In the genomic region with DNA sequence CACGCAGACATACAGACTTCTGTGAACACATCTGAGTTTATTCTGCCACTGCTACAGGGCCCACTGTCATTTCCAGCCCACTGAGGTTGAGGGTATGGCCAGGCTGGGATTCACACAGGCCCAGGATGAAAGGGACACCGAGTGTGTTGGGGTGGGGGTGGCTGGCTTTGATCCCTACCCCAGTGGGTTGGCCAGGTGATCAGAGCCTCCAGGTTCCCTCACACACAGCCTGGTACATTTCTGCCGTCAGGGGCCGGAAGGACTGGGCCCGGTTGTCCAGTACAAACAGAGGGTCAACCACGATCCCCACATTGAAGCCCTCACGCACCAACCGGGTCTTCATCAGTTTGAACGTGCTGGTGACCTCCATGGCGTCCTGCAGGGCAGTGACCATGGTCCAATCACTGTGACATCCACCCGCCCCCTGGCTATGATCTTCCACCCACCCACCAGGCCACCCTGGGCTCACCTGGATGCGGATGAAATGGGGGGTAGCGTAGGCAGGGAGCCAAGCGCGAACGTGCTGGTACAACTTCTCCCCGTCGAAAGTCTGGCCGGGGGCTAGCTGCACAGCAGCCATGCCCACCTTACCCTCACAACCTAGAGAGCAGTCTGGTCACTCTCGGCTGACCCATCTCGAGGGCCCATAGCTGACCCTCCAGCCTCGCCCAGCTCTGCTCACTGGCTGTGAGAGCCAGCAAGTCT, we compare ENCODE assay signal across 8 cellular contexts. TPM values are rescaled to one million over a fixed set of nuclear protein-coding genes. Genes with fewer than 3 reads are reported as not detected.
A peak's percentile ranks its signal among the peaks of the same experiment; 100 is the strongest.
DNase-seq lines count a peak whose midpoint lies in the region; ATAC-seq, FAIRE-seq and TF ChIP-seq lines count a peak whose summit lies in the region.

No MANE protein-coding gene starts in this region.

- H3K27ac ChIP-seq in GM23338 (ENCODE audit: low read depth) (no peak overlapping the region), right atrium auricular region (peak overlapping the region; percentile 78 to 89)

- peak overlapping the region; percentile 81 for H3K4me3 Mint-ChIP-seq in GM23338
- H3K4me3 Mint-ChIP-seq in WTC11, result peak overlapping the region; percentile 81
- peak overlapping the region; percentile 87 for H3K4me3 Mint-ChIP-seq in stimulated activated effector memory CD8-positive, alpha-beta T cell treated with anti-CD3 and anti-CD28 coated beads, Interleukin-12 subunit alpha, Interleukin-12 subunit beta, amount 100 ng/mL, for 72 hours

- TF ChIP-seq CTCF in GM23338 (conservative IDR thresholded peaks at IDR 0.05; ENCODE audit: low read depth in 2 of 2), result no peak
- TF ChIP-seq CTCF in WTC11 (IDR thresholded peaks at IDR 0.05), result no peak
- TF ChIP-seq CTCF in right atrium auricular region (IDR thresholded peaks at IDR 0.05), result no peak

- H3K9me2 ChIP-seq in GM23338 (ENCODE audit: insufficient read depth), result no peaks in the 10 kb centered on the region

- H3K36me3 ChIP-seq in GM23338 (ENCODE audit: insufficient read depth), result no peaks in the 10 kb centered on the region
- H3K36me3 ChIP-seq in right atrium auricular region, result no peaks in the 10 kb centered on the region

- H3F3A ChIP-seq in GM23338 (replicated peaks; ENCODE audit: low read depth), result peaks cover 8% of the 10 kb centered on the region

- ATAC-seq in GM23338 (no peak; the same call in 1 of the 3 replicates), WTC11 (no peak)
- no peak for ATAC-seq in stimulated activated effector memory CD8-positive, alpha-beta T cell treated with anti-CD3 and anti-CD28 coated beads, Interleukin-12 subunit alpha, Interleukin-12 subunit beta, amount 100 ng/mL, for 72 hours

- H3K36me3 Mint-ChIP-seq in GM23338 (ENCODE audit: low read depth), result no peaks in the 10 kb centered on the region
- H3K36me3 Mint-ChIP-seq in WTC11, result no peaks in the 10 kb centered on the region
- peaks cover 6% of the 10 kb centered on the region for H3K36me3 Mint-ChIP-seq in stimulated activated effector memory CD8-positive, alpha-beta T cell treated with anti-CD3 and anti-CD28 coated beads, Interleukin-12 subunit alpha, Interleukin-12 subunit beta, amount 100 ng/mL, for 72 hours

- H3K4me3 ChIP-seq in GM23338, result peak overlapping the region; percentile 82
- peak overlapping the region; percentile 58 to 65 for H3K4me3 ChIP-seq in right atrium auricular region

- 0 out of 2 replicates have a peak, but pooled peaks cover 4% of the 10 kb centered on the region for H3K79me2 ChIP-seq in GM23338 (replicated peaks; ENCODE audit: insufficient read depth)

- H2AFZ ChIP-seq in GM23338, result peak overlapping the region; percentile 99; the same call in 1 of the 2 replicates

- H3K27me3 ChIP-seq in GM23338 (ENCODE audit: insufficient read depth) (no peaks in the 10 kb centered on the region), right atrium auricular region (no peaks in the 10 kb centered on the region)

- no peaks in the 10 kb centered on the region for H3K9me3 ChIP-seq in right atrium auricular region

- H3K4me2 ChIP-seq in GM23338, result peak overlapping the region; percentile 95

- peaks cover 17% of the 10 kb centered on the region for H3K4me1 Mint-ChIP-seq in GM23338
- peaks cover 17% of the 10 kb centered on the region for H3K4me1 Mint-ChIP-seq in WTC11
- H3K4me1 Mint-ChIP-seq in stimulated activated effector memory CD8-positive, alpha-beta T cell treated with anti-CD3 and anti-CD28 coated beads, Interleukin-12 subunit alpha, Interleukin-12 subunit beta, amount 100 ng/mL, for 72 hours, result peaks cover 35% of the 10 kb centered on the region

- no peaks in the 10 kb centered on the region for H3K4me1 ChIP-seq in GM23338 (ENCODE audit: insufficient read depth)
- H3K4me1 ChIP-seq in right atrium auricular region, result peaks cover 0 to 29% of the 10 kb centered on the region in 2 donors

- POLR2A ChIA-PET in WTC11 (lab: Charles Lee), result interaction anchor here (1.7 kb wide), 1 partner anchor 15 kb away, joined by 6 read pairs; no protein-coding TSS in a partner anchor

- no peaks in the 10 kb centered on the region for H4K20me1 ChIP-seq in GM23338 (replicated peaks; ENCODE audit: insufficient read depth)

- H3K27me3 Mint-ChIP-seq in GM23338 (ENCODE audit: insufficient read depth, low read depth, poor library complexity) (peaks cover 7% of the 10 kb centered on the region), WTC11 (ENCODE audit: low read depth) (peaks cover 6% of the 10 kb centered on the region; the same call in 1 of the 2 replicates)

- CTCF ChIA-PET in WTC11 (lab: Charles Lee), result interaction anchor here (2.4 to 4.2 kb wide), 2 partner anchors 15 to 21 kb away, joined by 16 to 30 read pairs; a partner anchor contains a TSS

- H3K27ac Mint-ChIP-seq in GM23338, result no peak overlapping the region
- peak overlapping the region; percentile 98; the same call in 1 of the 2 replicates for H3K27ac Mint-ChIP-seq in WTC11
- peak overlapping the region; percentile 92 for H3K27ac Mint-ChIP-seq in stimulated activated effector memory CD8-positive, alpha-beta T cell treated with anti-CD3 and anti-CD28 coated beads, Interleukin-12 subunit alpha, Interleukin-12 subunit beta, amount 100 ng/mL, for 72 hours

- H3K9me3 Mint-ChIP-seq in GM23338 (no peaks in the 10 kb centered on the region; the same call in 2 of the 3 replicates), WTC11 (no peaks in the 10 kb centered on the region; the same call in 1 of the 2 replicates)
- peaks cover 13% of the 10 kb centered on the region for H3K9me3 Mint-ChIP-seq in stimulated activated effector memory CD8-positive, alpha-beta T cell treated with anti-CD3 and anti-CD28 coated beads, Interleukin-12 subunit alpha, Interleukin-12 subunit beta, amount 100 ng/mL, for 72 hours

- DNase-seq in GM23338 (ENCODE audit: low spot score) (no peak), WTC11 (ENCODE audit: low spot score) (no peak), right atrium auricular region (ENCODE audit: low spot score) (no peak), NCI-H345 treated with DMSO at 0.1 percent for 48 hours (lab: John Stamatoyannopoulos, UW; ENCODE audit: unreplicated experiment) (no peak), urothelium cell line (ENCODE audit: low spot score) (no peak), GOT3 (lab: John Stamatoyannopoulos, UW) (no peak)
- no peak for DNase-seq in stimulated activated effector memory CD8-positive, alpha-beta T cell treated with anti-CD3 and anti-CD28 coated beads, Interleukin-12 subunit alpha, Interleukin-12 subunit beta, amount 100 ng/mL, for 72 hours (ENCODE audit: low spot score in 2 of 2)
- DNase-seq in effector CD8-positive, alpha-beta T cell (lab: John Stamatoyannopoulos, UW), result no peak

- FAIRE-seq in urothelium cell line (lab: Jason Lieb, UNC), result no peak

TF ChIP-seq in GM23338, 12 proteins besides CTCF, POLR2A, EP300 and RAD21 (continues in another document):
- no peak for TF ChIP-seq JUNB (IDR thresholded peaks at IDR 0.05; ENCODE audit: unreplicated experiment)

TF ChIP-seq in WTC11, 78 proteins besides CTCF, POLR2A, EP300 and RAD21 (continues in another document):
- TF ChIP-seq, protein P1, sequence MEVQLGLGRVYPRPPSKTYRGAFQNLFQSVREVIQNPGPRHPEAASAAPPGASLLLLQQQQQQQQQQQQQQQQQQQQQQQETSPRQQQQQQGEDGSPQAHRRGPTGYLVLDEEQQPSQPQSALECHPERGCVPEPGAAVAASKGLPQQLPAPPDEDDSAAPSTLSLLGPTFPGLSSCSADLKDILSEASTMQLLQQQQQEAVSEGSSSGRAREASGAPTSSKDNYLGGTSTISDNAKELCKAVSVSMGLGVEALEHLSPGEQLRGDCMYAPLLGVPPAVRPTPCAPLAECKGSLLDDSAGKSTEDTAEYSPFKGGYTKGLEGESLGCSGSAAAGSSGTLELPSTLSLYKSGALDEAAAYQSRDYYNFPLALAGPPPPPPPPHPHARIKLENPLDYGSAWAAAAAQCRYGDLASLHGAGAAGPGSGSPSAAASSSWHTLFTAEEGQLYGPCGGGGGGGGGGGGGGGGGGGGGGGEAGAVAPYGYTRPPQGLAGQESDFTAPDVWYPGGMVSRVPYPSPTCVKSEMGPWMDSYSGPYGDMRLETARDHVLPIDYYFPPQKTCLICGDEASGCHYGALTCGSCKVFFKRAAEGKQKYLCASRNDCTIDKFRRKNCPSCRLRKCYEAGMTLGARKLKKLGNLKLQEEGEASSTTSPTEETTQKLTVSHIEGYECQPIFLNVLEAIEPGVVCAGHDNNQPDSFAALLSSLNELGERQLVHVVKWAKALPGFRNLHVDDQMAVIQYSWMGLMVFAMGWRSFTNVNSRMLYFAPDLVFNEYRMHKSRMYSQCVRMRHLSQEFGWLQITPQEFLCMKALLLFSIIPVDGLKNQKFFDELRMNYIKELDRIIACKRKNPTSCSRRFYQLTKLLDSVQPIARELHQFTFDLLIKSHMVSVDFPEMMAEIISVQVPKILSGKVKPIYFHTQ (CRISPR knock-in tag; IDR thresholded peaks at IDR 0.05), result no peak
- TF ChIP-seq, protein P2, sequence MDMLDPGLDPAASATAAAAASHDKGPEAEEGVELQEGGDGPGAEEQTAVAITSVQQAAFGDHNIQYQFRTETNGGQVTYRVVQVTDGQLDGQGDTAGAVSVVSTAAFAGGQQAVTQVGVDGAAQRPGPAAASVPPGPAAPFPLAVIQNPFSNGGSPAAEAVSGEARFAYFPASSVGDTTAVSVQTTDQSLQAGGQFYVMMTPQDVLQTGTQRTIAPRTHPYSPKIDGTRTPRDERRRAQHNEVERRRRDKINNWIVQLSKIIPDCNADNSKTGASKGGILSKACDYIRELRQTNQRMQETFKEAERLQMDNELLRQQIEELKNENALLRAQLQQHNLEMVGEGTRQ (CRISPR knock-in tag; IDR thresholded peaks at IDR 0.05), result no peak

RNA-seq across cellular contexts. Expression of a gene that starts 13.3 kb away (rescaled TPM):
- 13.4 and 16.2 TPM in 2 replicates for total RNA-seq in GM23338 (2014; rRNA removed; shearing (Covaris generic))
- polyA plus RNA-seq in GM23338 (2016; fragmentation: Nextera tagmentation; extraction: Ambion mirVana), result 35.5 and 37.7 TPM in 2 replicates
- total RNA-seq in WTC11 (2021), result 18.8 to 22.0 TPM (median 21.9 TPM) in 3 replicates
- 1 to 10 TPM; 1.3 to 2.9 TPM for total RNA-seq in right atrium auricular region

RNA-seq across cellular contexts. Expression of a gene that starts 21.1 kb away (rescaled TPM):
- total RNA-seq in GM23338 (2014; rRNA removed; shearing (Covaris generic)), result 9.0 and 10.4 TPM in 2 replicates
- polyA plus RNA-seq in GM23338 (2016; fragmentation: Nextera tagmentation; extraction: Ambion mirVana), result 8.5 and 9.5 TPM in 2 replicates
- 17.0 to 19.7 TPM (median 18.0 TPM) in 3 replicates for total RNA-seq in WTC11 (2021)
- 10 to 100 TPM in 1 of 2 donors, 1 to 10 TPM in 1; 7.2 to 14.3 TPM for total RNA-seq in right atrium auricular region

RNA-seq across cellular contexts. Expression of a gene that starts 22.3 kb away (rescaled TPM):
- total RNA-seq in GM23338 (2014; rRNA removed; shearing (Covaris generic)), result 5.6 and 5.9 TPM in 2 replicates
- 2.1 and 2.4 TPM in 2 replicates for polyA plus RNA-seq in GM23338 (2016; fragmentation: Nextera tagmentation; extraction: Ambion mirVana)
- 5.0 to 6.5 TPM (median 6.0 TPM) in 3 replicates for total RNA-seq in WTC11 (2021)
- total RNA-seq in right atrium auricular region, result 10 to 100 TPM in 1 of 2 donors, 1 to 10 TPM in 1; 7.9 to 10.0 TPM

RNA-seq across cellular contexts. Expression of a gene that starts 31.6 kb away (rescaled TPM):
- 11.4 and 15.0 TPM in 2 replicates for total RNA-seq in GM23338 (2014; rRNA removed; shearing (Covaris generic))
- polyA plus RNA-seq in GM23338 (2016; fragmentation: Nextera tagmentation; extraction: Ambion mirVana), result 3.5 and 3.9 TPM in 2 replicates
- 5.1 to 5.9 TPM (median 5.7 TPM) in 3 replicates for total RNA-seq in WTC11 (2021)
- total RNA-seq in right atrium auricular region, result 1 to 10 TPM; 5.9 to 9.9 TPM

RNA-seq across cellular contexts. Expression of a gene that starts 45.4 kb away (rescaled TPM):
- 1,208 and 1,430 TPM in 2 replicates for total RNA-seq in GM23338 (2014; rRNA removed; shearing (Covaris generic))
- polyA plus RNA-seq in GM23338 (2016; fragmentation: Nextera tagmentation; extraction: Ambion mirVana), result 920 and 1,022 TPM in 2 replicates
- total RNA-seq in WTC11 (2021) (1,095 to 1,221 TPM (median 1,108 TPM) in 3 replicates), right atrium auricular region (100 to 1,000 TPM in 1 of 2 donors, 10 to 100 TPM in 1; 99.6 to 207 TPM)
